ENCODE assay signal across 8 cellular contexts in the genomic region with DNA sequence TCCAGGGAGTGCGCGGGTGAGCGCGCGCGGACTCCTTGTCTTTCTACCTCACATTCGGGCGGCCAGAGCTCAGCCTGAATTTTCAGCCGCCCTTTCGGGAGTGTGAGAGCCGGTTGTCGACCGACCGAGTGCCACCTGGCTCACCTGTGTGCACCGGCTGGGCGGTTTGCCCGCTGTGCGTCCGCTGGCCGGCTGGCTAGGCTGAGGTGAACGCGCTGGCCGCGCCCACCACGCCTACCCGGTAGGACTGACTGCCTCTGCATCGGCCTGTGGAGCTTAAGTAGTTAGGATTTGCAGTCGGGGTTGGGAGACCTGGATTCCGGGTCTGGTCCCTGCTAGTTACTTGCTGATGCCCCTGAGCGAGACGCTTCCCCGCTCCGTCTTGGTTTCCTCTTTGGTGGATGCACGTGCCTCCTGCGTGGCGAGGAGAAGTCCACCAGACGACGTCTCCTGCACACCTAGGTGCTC. TPM values are rescaled to one million over a fixed set of nuclear protein-coding genes. Genes with fewer than 3 reads are reported as not detected.
DNase-seq lines count a peak whose midpoint lies in the region; ATAC-seq, FAIRE-seq and TF ChIP-seq lines count a peak whose summit lies in the region.

No MANE protein-coding gene starts in this region.

- H3K36me3 ChIP-seq in Panc1 (ENCODE audit: control insufficient read depth, insufficient read depth, low read length) (peaks cover 4% of the 10 kb centered on the region; the same call in 1 of the 2 replicates), H1 (ENCODE audit: control insufficient read depth in 2 of 4, insufficient read depth in 4 of 4, low read length in 3 of 4) (no peaks in the 10 kb centered on the region)
- no peaks in the 10 kb centered on the region for H3K36me3 ChIP-seq in naive thymus-derived CD4-positive, alpha-beta T cell (ENCODE audit: control insufficient read depth in 2 of 3, insufficient read depth in 3 of 3, low read length in 3 of 3)

- H3K9me3 ChIP-seq in Panc1 (ENCODE audit: control insufficient read depth, insufficient read depth, low read depth, low read length): no peaks in the 10 kb centered on the region
- no peaks in the 10 kb centered on the region for H3K9me3 ChIP-seq in H1 (ENCODE audit: insufficient read depth in 2 of 2, low read depth in 1 of 2, low read length in 1 of 2)
- H3K9me3 ChIP-seq in naive thymus-derived CD4-positive, alpha-beta T cell (ENCODE audit: control insufficient read depth in 2 of 3, low read length in 3 of 3): no peaks in the 10 kb centered on the region

- TF ChIP-seq POLR2A in H1 (IDR thresholded peaks at IDR 0.05; ENCODE audit: control extremely low read depth in 1 of 2, low read depth in 2 of 2, low read length in 2 of 2): no peak

- H3K18ac ChIP-seq in H1 (ENCODE audit: extremely low read depth, low read length): no peak overlapping the region

- no peaks in the 10 kb centered on the region for H3K79me1 ChIP-seq in H1 (ENCODE audit: low read depth, low read length)

- H3K9ac ChIP-seq in H1 (replicated peaks in 1 of 4; ENCODE audit: extremely low read depth in 1 of 4, low read depth in 3 of 4, low read length in 3 of 4): 0 out of 7 replicates have a peak overlapping the region, but pooled peaks of 1 of the 4 experiments have one; percentile 6

- peak; percentile 9; the same call in 1 of the 2 replicates for ATAC-seq in Panc1
- no peak for ATAC-seq in naive thymus-derived CD4-positive, alpha-beta T cell
- no peak for ATAC-seq in HG02763 (IDR thresholded peaks at IDR 0.05; ENCODE audit: unreplicated experiment)

- BruUV-seq in Panc1 (replicated peaks; lab: Mats Ljungman, UMichigan): no TSS peak

- no peak overlapping the region for H4K5ac ChIP-seq in H1 (ENCODE audit: insufficient read length, low read depth, low read length)

- peaks cover 11% of the 10 kb centered on the region for H3K23me2 ChIP-seq in H1 (ENCODE audit: low read depth, low read length)

- H3K23ac ChIP-seq in H1 (ENCODE audit: insufficient read length): no peak overlapping the region

- H2AK5ac ChIP-seq in H1 (ENCODE audit: low read depth, low read length): no peak overlapping the region

- no peak overlapping the region for H2BK5ac ChIP-seq in H1 (ENCODE audit: low read depth, low read length)

- TF ChIP-seq EP300 in H1 (IDR thresholded peaks at IDR 0.05; ENCODE audit: borderline replicate concordance in 1 of 2, low read depth in 2 of 2, low read length in 2 of 2): no peak

- H3K56ac ChIP-seq in H1 (replicated peaks; ENCODE audit: insufficient read length, low read depth, low read length): no peak overlapping the region

- peak overlapping the region; percentile 26; the same call in 1 of the 2 replicates for H2AFZ ChIP-seq in H1 (ENCODE audit: low read length)

- H3K9me3 Mint-ChIP-seq in naive thymus-derived CD4-positive, alpha-beta T cell: peaks cover 0 to 1% (median 0%) of the 10 kb centered on the region in 11 donors

- no peak overlapping the region; the same call in 1 of the 2 replicates for H2BK12ac ChIP-seq in H1 (ENCODE audit: low read depth, low read length)

- in situ Hi-C loops in Panc1 (cut with HindIII; ENCODE audit: low pct_unique_long_range_greater_than_20kb, low sequenced_read_pairs): no loop called here

- POLR2A ChIA-PET in Panc1 (lab: Charles Lee) (no interaction called here), H1 (lab: Charles Lee; ENCODE audit: partially characterized antibody) (interaction anchor here (1.1 to 1.5 kb wide), 3 partner anchors 14 to 41 kb away, joined by 3 read pairs; no protein-coding TSS in a partner anchor)
- POLR2A ChIA-PET in naive thymus-derived CD4-positive, alpha-beta T cell (lab: Charles Lee): no interaction called here

- H3K27me3 Mint-ChIP-seq in naive thymus-derived CD4-positive, alpha-beta T cell: peaks cover 0 to 15% (median 5%) of the 10 kb centered on the region in 5 donors

- H3K4me1 ChIP-seq in Panc1 (ENCODE audit: control insufficient read depth, insufficient read depth, low read length) (peaks cover 78% of the 10 kb centered on the region), H1 (replicated peaks in 1 of 4; ENCODE audit: control insufficient read depth in 3 of 4, insufficient read depth in 4 of 4, low read length in 3 of 4) (peaks cover 0 to 10% (median 4%) of the 10 kb centered on the region in 4 experiments; a peak in 5 of 7 replicates)
- peaks cover 0 to 6% of the 10 kb centered on the region in 2 donors for H3K4me1 ChIP-seq in naive thymus-derived CD4-positive, alpha-beta T cell (ENCODE audit: control insufficient read depth in 2 of 2, insufficient read depth in 2 of 2, low read length in 2 of 2)

- peaks cover 13 to 28% (median 22%) of the 10 kb centered on the region in 7 donors for H3K4me1 Mint-ChIP-seq in naive thymus-derived CD4-positive, alpha-beta T cell

- H3K27ac ChIP-seq in Panc1 (ENCODE audit: low read length) (peak overlapping the region; percentile 90), H1 (ENCODE audit: low read depth, low read length) (no peak overlapping the region)
- H3K27ac ChIP-seq in naive thymus-derived CD4-positive, alpha-beta T cell (ENCODE audit: low read depth, low read length): peak overlapping the region; percentile 49

- FAIRE-seq in H1 (lab: Jason Lieb, UNC): no peak

- peak overlapping the region; percentile 69 to 84 for H3K4me3 ChIP-seq in Panc1 (ENCODE audit: low read depth in 2 of 2, low read length in 2 of 2)
- peak overlapping the region; percentile 56 to 91 (median 62) for H3K4me3 ChIP-seq in H1 (ENCODE audit: extremely low read depth in 1 of 4, insufficient read depth in 2 of 4, low read depth in 3 of 4, low read length in 4 of 4)
- peak overlapping the region; percentile 67 for H3K4me3 ChIP-seq in naive thymus-derived CD4-positive, alpha-beta T cell (ENCODE audit: low read length)

- H2BK20ac ChIP-seq in H1 (ENCODE audit: low read length): no peak overlapping the region

- H2BK15ac ChIP-seq in H1 (ENCODE audit: low read length): no peak overlapping the region

- peak overlapping the region in 3 of 9 donors; percentile 38 to 82 (median 69) for H3K27ac Mint-ChIP-seq in naive thymus-derived CD4-positive, alpha-beta T cell

- H4K20me1 ChIP-seq in H1 (replicated peaks in 1 of 2; ENCODE audit: control insufficient read depth in 1 of 2, insufficient read depth in 2 of 2, low read length in 2 of 2): peaks cover 4 to 7% of the 10 kb centered on the region in 2 experiments

- H3K36me3 Mint-ChIP-seq in naive thymus-derived CD4-positive, alpha-beta T cell: peaks cover 0 to 4% (median 0%) of the 10 kb centered on the region in 5 donors

- H4K8ac ChIP-seq in H1 (ENCODE audit: extremely low read depth, insufficient read depth, low read length): no peak overlapping the region

- H3K4me2 ChIP-seq in H1 (ENCODE audit: insufficient read depth in 1 of 2, low read depth in 2 of 2, low read length in 2 of 2): peak overlapping the region; percentile 66 to 92

- peak; percentile 10 to 11 for DNase-seq in activated CD4-positive, alpha-beta T cell treated with anti-CD3 and anti-CD28 coated beads for 4 hours
- DNase-seq in activated CD4-positive, alpha-beta T cell treated with anti-CD3 and anti-CD28 coated beads, Interleukin-2, amount 50 U/mL, for 1 hour: no peak
- DNase-seq in Panc1 (ENCODE audit: low read depth, low spot score): no peak
- peak; percentile 10 to 79 for DNase-seq in H1 (ENCODE audit: low read depth in 1 of 2, low spot score in 2 of 2)
- peak in 2 of 9 donors; percentile 12 to 15 for DNase-seq in naive thymus-derived CD4-positive, alpha-beta T cell
- DNase-seq in foreskin melanocyte: no peak
- DNase-seq in HUDEP-2 (lab: John Stamatoyannopoulos, UW; ENCODE audit: unreplicated experiment in 76 of 76): no peak

- TF ChIP-seq CTCF in Panc1 (IDR thresholded peaks at IDR 0.05) (no peak), H1 (IDR thresholded peaks at IDR 0.05; ENCODE audit: control extremely low read depth in 1 of 3, insufficient read depth in 1 of 3, low read depth in 1 of 3, low read length in 3 of 3) (no peak)

- H3K4ac ChIP-seq in H1 (replicated peaks; ENCODE audit: insufficient read length, low read depth, low read length): no peak overlapping the region

- CTCF ChIA-PET in Panc1 (lab: Charles Lee) (no interaction called here), H1 (lab: Charles Lee; ENCODE audit: partially characterized antibody) (interaction anchor here (0.6 to 8.7 kb wide), 15 partner anchors 9 to 195 kb away, joined by 3 to 150 read pairs (median 21); no protein-coding TSS in a partner anchor)
- CTCF ChIA-PET in naive thymus-derived CD4-positive, alpha-beta T cell (lab: Charles Lee): interaction anchor here (0.6 kb wide), 1 partner anchor 20 kb away, joined by 3 read pairs; no protein-coding TSS in a partner anchor

- TF ChIP-seq RAD21 in H1 (IDR thresholded peaks at IDR 0.05 in 1 of 2, conservative IDR thresholded peaks at IDR 0.05 in 1 of 2; ENCODE audit: low read depth in 2 of 2, low read length in 2 of 2): no peak

- H3K79me2 ChIP-seq in H1 (ENCODE audit: control insufficient read depth in 1 of 2, insufficient read depth in 2 of 2, low read length in 2 of 2): no peaks in the 10 kb centered on the region

- H3K27me3 ChIP-seq in Panc1 (ENCODE audit: control insufficient read depth, insufficient read depth, low read length): no peaks in the 10 kb centered on the region
- H3K27me3 ChIP-seq in H1 (replicated peaks in 1 of 4; ENCODE audit: control insufficient read depth in 3 of 4, extremely low read depth in 1 of 4, insufficient read depth in 3 of 4, low read length in 3 of 4): peaks cover 8 to 26% (median 16%) of the 10 kb centered on the region in 4 experiments
- H3K27me3 ChIP-seq in naive thymus-derived CD4-positive, alpha-beta T cell (ENCODE audit: control insufficient read depth in 2 of 2, insufficient read depth in 2 of 2, low read length in 2 of 2): no peaks in the 10 kb centered on the region

- H2BK120ac ChIP-seq in H1 (replicated peaks; ENCODE audit: low read depth, low read length): no peak overlapping the region

- intact Hi-C loops in Panc1 (cut with micrococcal nuclease; ENCODE audit: unreplicated experiment): no loop called here
- intact Hi-C loops in naive thymus-derived CD4-positive, alpha-beta T cell (cut with micrococcal nuclease): loop anchor here in 1 of 2 donors (1.0 kb wide), 3 partner anchors 26 to 55 kb away; no protein-coding TSS in a partner anchor

- 8% methylated on average over 38 of the region's 38 CpGs; no CpG with 5 or more reads in 1 of the 2 experiments for WGBS in H1 (ENCODE audit: extremely low coverage in 1 of 2, insufficient coverage in 1 of 2, insufficient read length in 1 of 2, insufficient replicate concordance in 2 of 2, low coverage in 1 of 2, low lambda C conversion rate in 2 of 2, missing lambda C conversion rate in 1 of 2), 2 experiments

- H3K14ac ChIP-seq in H1 (ENCODE audit: insufficient read length): no peak overlapping the region

- H4K91ac ChIP-seq in H1 (replicated peaks; ENCODE audit: insufficient read length, low read length): no peak overlapping the region

- H3K4me3 Mint-ChIP-seq in naive thymus-derived CD4-positive, alpha-beta T cell: peak overlapping the region; percentile 80 to 92 (median 87)

RNA-seq across cellular contexts. Expression of gene TSPAN15, which starts 0.6 kb away (rescaled TPM):
- total RNA-seq in Panc1 (2021; ENCODE audit: unreplicated experiment): 199 TPM
- 415 TPM for polyA plus RNA-seq in Panc1 (2012; ENCODE audit: insufficient read length)
- 9.7 and 11.6 TPM in 2 replicates for total RNA-seq in H1 (2021; fragmentation: NEBNext Ultra II Directional; extraction: Animal tissue kit (Norgen Biotek cat#: 25700))
- polyA plus RNA-seq in H1 (2011; rRNA removed): 20.0 and 20.9 TPM in 2 replicates
- 23.6 TPM for polyA plus RNA-seq in H1 (2011; cell fraction: cytosol; rRNA removed)
- 19.6 TPM for polyA plus RNA-seq in H1 (2011; cell fraction: nucleus; rRNA removed)
- 11.9 to 16.4 TPM (median 13.9 TPM) in 4 replicates for polyA plus RNA-seq in H1 (2012, experiment 1 of 2)
- 13.3 TPM for polyA plus RNA-seq in H1 (2012, experiment 2 of 2)
- 6.6 TPM for polyA plus RNA-seq in H1 (2013, experiment 1 of 2)
- polyA plus RNA-seq in H1 (2013, experiment 2 of 2): 8.5 TPM
- 13.7 and 25.4 TPM in 2 replicates for polyA minus RNA-seq in H1 (2011; rRNA and poly(A)+ RNA removed)
- 9.3 TPM for polyA minus RNA-seq in H1 (2011; cell fraction: cytosol; rRNA and poly(A)+ RNA removed)
- polyA minus RNA-seq in H1 (2011; cell fraction: nucleus; rRNA and poly(A)+ RNA removed): 8.1 TPM
- 1 to 10 TPM; 1.2 to 7.2 (median 1.9) TPM for total RNA-seq in naive thymus-derived CD4-positive, alpha-beta T cell
- 1 to 10 TPM; 2.1 to 3.5 TPM for polyA plus RNA-seq in naive thymus-derived CD4-positive, alpha-beta T cell

RNA-seq across cellular contexts. Expression of gene TACR2, which starts 35.1 kb away (rescaled TPM):
- total RNA-seq in Panc1 (2021; ENCODE audit: unreplicated experiment): 0.21 TPM
- polyA plus RNA-seq in Panc1 (2012; ENCODE audit: insufficient read length): 0.94 TPM
- total RNA-seq in H1 (2021; fragmentation: NEBNext Ultra II Directional; extraction: Animal tissue kit (Norgen Biotek cat#: 25700)): not detected in 2 replicates
- 0.06 TPM in 1 of 2 replicates, not detected in the other for polyA plus RNA-seq in H1 (2011; rRNA removed)
- 0.06 TPM for polyA plus RNA-seq in H1 (2011; cell fraction: cytosol; rRNA removed)
- polyA plus RNA-seq in H1 (2011; cell fraction: nucleus; rRNA removed): 0.06 TPM
- polyA plus RNA-seq in H1 (2012, experiment 1 of 2): 0.13 to 0.33 TPM (median 0.20 TPM) in 4 replicates
- polyA plus RNA-seq in H1 (2012, experiment 2 of 2): not detected
- polyA plus RNA-seq in H1 (2013, experiment 1 of 2): 0.04 TPM
- 0.04 TPM for polyA plus RNA-seq in H1 (2013, experiment 2 of 2)
- polyA minus RNA-seq in H1 (2011; rRNA and poly(A)+ RNA removed): not detected in 2 replicates
- polyA minus RNA-seq in H1 (2011; cell fraction: cytosol; rRNA and poly(A)+ RNA removed): not detected
- not detected for polyA minus RNA-seq in H1 (2011; cell fraction: nucleus; rRNA and poly(A)+ RNA removed)
- total RNA-seq in naive thymus-derived CD4-positive, alpha-beta T cell: under 1 TPM in 1 of 5 experiments, not detected in 4; 0.44 TPM
- polyA plus RNA-seq in naive thymus-derived CD4-positive, alpha-beta T cell: under 1 TPM in 1 of 2 donors, not detected in 1; 0.47 TPM

Comparison
In these comparisons a context has a peak if more than half of its experiments do, and no peak if none do; other contexts are left out.
1. DNase-seq: peak in activated CD4-positive, alpha-beta T cell treated with anti-CD3 and anti-CD28 coated beads for 4 hours (2 of 2) and H1 (2 of 2); none in activated CD4-positive, alpha-beta T cell treated with anti-CD3 and anti-CD28 coated beads, Interleukin-2, amount 50 U/mL, for 1 hour (single experiment), Panc1 (single experiment), foreskin melanocyte (single experiment) and HUDEP-2 (0 of 76).
2. RNA of gene TSPAN15, which starts 0.6 kb away (total RNA-seq): 199 TPM in Panc1 (single experiment); 9.7 to 11.6 TPM in H1 and 1.2 to 7.2 TPM in naive thymus-derived CD4-positive, alpha-beta T cell; every median in the first group is over 10 times any median in the second.
3. Peak in every context shown above with its lines, with median percentiles within 50 percentile points of each other: H3K4me3 ChIP-seq.